ENCODE assay signal across 8 cellular contexts in genomic region chr5:54518146-54519082, GRCh38. TPM values are rescaled to one million over a fixed set of nuclear protein-coding genes. Genes with fewer than 3 reads are reported as not detected.
DNase-seq lines count a peak whose midpoint lies in the region; ATAC-seq and TF ChIP-seq lines count a peak whose summit lies in the region.

No MANE protein-coding gene starts in this region.

- no peaks in the 10 kb centered on the region for H3K27me3 Mint-ChIP-seq in activated CD4-positive, alpha-beta memory T cell treated with anti-CD3 and anti-CD28 coated beads for 36 hours
- H3K27me3 Mint-ChIP-seq in mesothelial cell of epicardium (ENCODE audit: low read depth): no peaks in the 10 kb centered on the region

- H3K9me3 ChIP-seq in DOHH2 (ENCODE audit: control insufficient read depth, insufficient read depth, low read length) (no peaks in the 10 kb centered on the region), MG63 (no peaks in the 10 kb centered on the region)
- H3K9me3 ChIP-seq in effector memory CD4-positive, alpha-beta T cell (ENCODE audit: control insufficient read depth, low read length): no peaks in the 10 kb centered on the region

- H3K4me3 Mint-ChIP-seq in activated CD4-positive, alpha-beta memory T cell treated with anti-CD3 and anti-CD28 coated beads for 36 hours: peak overlapping the region; percentile 64
- peak overlapping the region; percentile 65 for H3K4me3 Mint-ChIP-seq in mesothelial cell of epicardium

- H3K4me1 Mint-ChIP-seq in activated CD4-positive, alpha-beta memory T cell treated with anti-CD3 and anti-CD28 coated beads for 36 hours (ENCODE audit: low read depth): peaks cover 52% of the 10 kb centered on the region
- H3K4me1 Mint-ChIP-seq in mesothelial cell of epicardium: peaks cover 58% of the 10 kb centered on the region

- H3K27me3 ChIP-seq in DOHH2 (ENCODE audit: control insufficient read depth, low read length) (no peaks in the 10 kb centered on the region), MG63 (no peaks in the 10 kb centered on the region)
- no peaks in the 10 kb centered on the region for H3K27me3 ChIP-seq in effector memory CD4-positive, alpha-beta T cell (replicated peaks; ENCODE audit: control insufficient read depth, insufficient read depth, low read length, poor library complexity, severe bottlenecking)

- peak; percentile 24 for ATAC-seq in GM21825 (IDR thresholded peaks at IDR 0.05; ENCODE audit: unreplicated experiment)

- peak overlapping the region; percentile 60 for H3K4me2 ChIP-seq in DOHH2 (ENCODE audit: low read length)

- no peak for TF ChIP-seq CTCF in DOHH2 (IDR thresholded peaks at IDR 0.05; ENCODE audit: low read depth, low read length, poor library complexity, severe bottlenecking)
- TF ChIP-seq CTCF in mesothelial cell of epicardium (IDR thresholded peaks at IDR 0.05; ENCODE audit: unreplicated experiment): no peak

- H3K36me3 Mint-ChIP-seq in activated CD4-positive, alpha-beta memory T cell treated with anti-CD3 and anti-CD28 coated beads for 36 hours: no peaks in the 10 kb centered on the region
- H3K36me3 Mint-ChIP-seq in mesothelial cell of epicardium: no peaks in the 10 kb centered on the region

- H4K20me1 ChIP-seq in DOHH2 (ENCODE audit: control insufficient read depth, insufficient read depth, low read depth, low read length): no peaks in the 10 kb centered on the region

- no peaks in the 10 kb centered on the region for H3K9me2 ChIP-seq in DOHH2 (replicated peaks; ENCODE audit: control insufficient read depth, low read length)

- H3K4me3 ChIP-seq in DOHH2 (ENCODE audit: low read length): peak overlapping the region; percentile 82
- peak overlapping the region; percentile 77 for H3K4me3 ChIP-seq in MG63
- peak overlapping the region; percentile 90 for H3K4me3 ChIP-seq in effector memory CD4-positive, alpha-beta T cell (ENCODE audit: insufficient read depth, low read depth, low read length, poor library complexity, severe bottlenecking)

- CTCF ChIA-PET in activated CD4-positive, alpha-beta memory T cell treated with anti-CD3 and anti-CD28 coated beads for 36 hours (lab: Charles Lee): interaction anchor here (0.6 to 5.3 kb wide), 28 partner anchors 9 to 641 kb away, joined by 3 to 195 read pairs (median 4); partner anchors contain the start of gene GPX8

- intact Hi-C loops in activated CD4-positive, alpha-beta memory T cell treated with anti-CD3 and anti-CD28 coated beads for 36 hours (cut with micrococcal nuclease): loop anchor here (2.0 kb wide), 1 partner anchor 200 kb away; no protein-coding TSS in a partner anchor

- no peaks in the 10 kb centered on the region for H3K36me3 ChIP-seq in DOHH2 (ENCODE audit: control insufficient read depth, low read length)
- H3K36me3 ChIP-seq in MG63: peaks cover 28% of the 10 kb centered on the region
- H3K36me3 ChIP-seq in effector memory CD4-positive, alpha-beta T cell (ENCODE audit: control insufficient read depth, insufficient read depth, low read length): no peaks in the 10 kb centered on the region

- H3K9me3 Mint-ChIP-seq in activated CD4-positive, alpha-beta memory T cell treated with anti-CD3 and anti-CD28 coated beads for 36 hours: no peaks in the 10 kb centered on the region
- H3K9me3 Mint-ChIP-seq in mesothelial cell of epicardium: no peaks in the 10 kb centered on the region

- no peak overlapping the region for H3K27ac ChIP-seq in DOHH2 (ENCODE audit: low read depth, low read length)
- peak overlapping the region; percentile 73 for H3K27ac ChIP-seq in effector memory CD4-positive, alpha-beta T cell (ENCODE audit: insufficient read depth, low read length, poor library complexity, severe bottlenecking)

- no peaks in the 10 kb centered on the region for H3F3A ChIP-seq in DOHH2 (ENCODE audit: control insufficient read depth, insufficient read depth)

- H3K27ac Mint-ChIP-seq in activated CD4-positive, alpha-beta memory T cell treated with anti-CD3 and anti-CD28 coated beads for 36 hours: no peak overlapping the region
- no peak overlapping the region for H3K27ac Mint-ChIP-seq in mesothelial cell of epicardium

- H3K4me1 ChIP-seq in DOHH2 (ENCODE audit: control insufficient read depth, low read length): peaks cover 29% of the 10 kb centered on the region
- H3K4me1 ChIP-seq in effector memory CD4-positive, alpha-beta T cell (ENCODE audit: control insufficient read depth, insufficient read depth, low read length, poor library complexity, severe bottlenecking): peaks cover 31% of the 10 kb centered on the region

- H3K79me2 ChIP-seq in DOHH2 (ENCODE audit: control insufficient read depth, low read length): peaks cover 2% of the 10 kb centered on the region

- DNase-seq in MG63 (peak; percentile 48), mesothelial cell of epicardium (ENCODE audit: low spot score in 2 of 2, unreplicated experiment in 2 of 2) (peak in 1 of 2 experiments; percentile 69), DMS153 (lab: John Stamatoyannopoulos, UW) (no peak)
- peak; percentile 70 for DNase-seq in activated CD4-positive, alpha-beta memory T cell treated with anti-CD3 and anti-CD28 coated beads for 36 hours
- peak in 2 of 3 donors; percentile 16 to 29 for DNase-seq in effector memory CD4-positive, alpha-beta T cell
- peak; percentile 67 for DNase-seq in stimulated activated CD8-positive, alpha-beta memory T cell treated with anti-CD3 and anti-CD28 coated beads, Interleukin-4, amount 100 ng/mL, for 48 hours

- POLR2A ChIA-PET in activated CD4-positive, alpha-beta memory T cell treated with anti-CD3 and anti-CD28 coated beads for 36 hours (lab: Charles Lee): interaction anchor here (1.0 to 1.7 kb wide), 3 partner anchors 226 to 370 kb away, joined by 3 to 8 read pairs (median 3); no protein-coding TSS in a partner anchor

RNA-seq across cellular contexts. Expression of gene SNX18, which starts 0.9 kb away (rescaled TPM):
- 40.1 and 41.3 TPM in 2 replicates for total RNA-seq in MG63 (2014; rRNA removed; shearing (Covaris generic); ENCODE audit: low replicate concordance)
- 1 to 10 TPM; 8.5 to 8.7 TPM for total RNA-seq in activated CD4-positive, alpha-beta memory T cell treated with anti-CD3 and anti-CD28 coated beads for 36 hours
- 17.2 to 18.6 TPM (median 18.1 TPM) in 3 replicates for total RNA-seq in mesothelial cell of epicardium
